ENCODE assay signal across 2 cellular contexts in genomic region chr18:35827275-35827929, GRCh38.
TF ChIP-seq lines count a peak whose summit lies in the region.

No MANE protein-coding gene starts in this region.

TF ChIP-seq in HepG2, 621 proteins besides CTCF, POLR2A, EP300 and RAD21:
- 0 out of 2 replicates have a peak, but pooled peaks have one; percentile 16 for TF ChIP-seq SOX5 (CRISPR knock-in tag; IDR thresholded peaks at IDR 0.05; ENCODE audit: borderline replicate concordance)
- no peak for TF ChIP-seq AFF4 (CRISPR knock-in tag; IDR thresholded peaks at IDR 0.05)
TF ChIP-seq in HepG2: peak in this region for 1.

TF ChIP-seq in H1, 55 proteins besides CTCF, POLR2A, EP300 and RAD21:
- no peak for TF ChIP-seq SP4 (IDR thresholded peaks at IDR 0.05; ENCODE audit: low read length)
- TF ChIP-seq CHD1 (IDR thresholded peaks at IDR 0.05; ENCODE audit: low read depth, low read length): no peak
- TF ChIP-seq HDAC2 (IDR thresholded peaks at IDR 0.05; ENCODE audit: borderline replicate concordance in 1 of 2, low read depth in 2 of 2, low read length in 2 of 2): peak; percentile 66 to 72; a peak in 2 of 4 replicates
- no peak for TF ChIP-seq PHF8 (conservative IDR thresholded peaks at IDR 0.05; ENCODE audit: low read depth, low read length)
- no peak for TF ChIP-seq POLR2AphosphoS5 (IDR thresholded peaks at IDR 0.05; ENCODE audit: low read depth, low read length)
- TF ChIP-seq GTF2F1 (IDR thresholded peaks at IDR 0.05; ENCODE audit: borderline replicate concordance, low read depth, low read length): no peak
- TF ChIP-seq EZH2 (IDR thresholded peaks at IDR 0.05; ENCODE audit: low read depth, low read length, severe bottlenecking): no peak
- no peak for TF ChIP-seq SIX5 (IDR thresholded peaks at IDR 0.05; ENCODE audit: low read depth, low read length)
- no peak for TF ChIP-seq SIN3A (conservative IDR thresholded peaks at IDR 0.05 in 1 of 2, IDR thresholded peaks at IDR 0.05 in 1 of 2; ENCODE audit: low read depth in 1 of 2, low read length in 2 of 2)
- TF ChIP-seq, protein P1, sequence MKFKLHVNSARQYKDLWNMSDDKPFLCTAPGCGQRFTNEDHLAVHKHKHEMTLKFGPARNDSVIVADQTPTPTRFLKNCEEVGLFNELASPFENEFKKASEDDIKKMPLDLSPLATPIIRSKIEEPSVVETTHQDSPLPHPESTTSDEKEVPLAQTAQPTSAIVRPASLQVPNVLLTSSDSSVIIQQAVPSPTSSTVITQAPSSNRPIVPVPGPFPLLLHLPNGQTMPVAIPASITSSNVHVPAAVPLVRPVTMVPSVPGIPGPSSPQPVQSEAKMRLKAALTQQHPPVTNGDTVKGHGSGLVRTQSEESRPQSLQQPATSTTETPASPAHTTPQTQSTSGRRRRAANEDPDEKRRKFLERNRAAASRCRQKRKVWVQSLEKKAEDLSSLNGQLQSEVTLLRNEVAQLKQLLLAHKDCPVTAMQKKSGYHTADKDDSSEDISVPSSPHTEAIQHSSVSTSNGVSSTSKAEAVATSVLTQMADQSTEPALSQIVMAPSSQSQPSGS (IDR thresholded peaks at IDR 0.05; ENCODE audit: low read length): peak; percentile 72; the same call in 1 of the 2 replicates
- peak; percentile 58 for TF ChIP-seq ASH2L (IDR thresholded peaks at IDR 0.05; ENCODE audit: low read length)
- TF ChIP-seq BRCA1 (IDR thresholded peaks at IDR 0.05; ENCODE audit: low read depth, low read length): no peak
- no peak for TF ChIP-seq RFX5 (IDR thresholded peaks at IDR 0.05; ENCODE audit: borderline replicate concordance, low read depth, low read length)
- no peak for TF ChIP-seq GABPA (IDR thresholded peaks at IDR 0.05; ENCODE audit: borderline replicate concordance, insufficient read depth, low read length)
- TF ChIP-seq TBP (IDR thresholded peaks at IDR 0.05; ENCODE audit: low read depth, low read length): 0 out of 2 replicates have a peak, but pooled peaks have one; percentile 28
- no peak for TF ChIP-seq RNF2 (IDR thresholded peaks at IDR 0.05; ENCODE audit: borderline replicate concordance, low read depth, low read length, missing control alignments, poor library complexity, severe bottlenecking)
- no peak for TF ChIP-seq CBX5 (IDR thresholded peaks at IDR 0.05; ENCODE audit: low read depth, low read length)
- no peak for TF ChIP-seq KDM5A (IDR thresholded peaks at IDR 0.05; ENCODE audit: low read length)
- peak; percentile 96 for TF ChIP-seq BACH1 (IDR thresholded peaks at IDR 0.05; ENCODE audit: low read length)
- no peak for TF ChIP-seq TAF7 (optimal IDR thresholded peaks at IDR 0.05; ENCODE audit: borderline replicate concordance, low read depth, low read length)
- TF ChIP-seq, protein P2, sequence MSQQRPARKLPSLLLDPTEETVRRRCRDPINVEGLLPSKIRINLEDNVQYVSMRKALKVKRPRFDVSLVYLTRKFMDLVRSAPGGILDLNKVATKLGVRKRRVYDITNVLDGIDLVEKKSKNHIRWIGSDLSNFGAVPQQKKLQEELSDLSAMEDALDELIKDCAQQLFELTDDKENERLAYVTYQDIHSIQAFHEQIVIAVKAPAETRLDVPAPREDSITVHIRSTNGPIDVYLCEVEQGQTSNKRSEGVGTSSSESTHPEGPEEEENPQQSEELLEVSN (IDR thresholded peaks at IDR 0.05): no peak
- TF ChIP-seq, protein P3, sequence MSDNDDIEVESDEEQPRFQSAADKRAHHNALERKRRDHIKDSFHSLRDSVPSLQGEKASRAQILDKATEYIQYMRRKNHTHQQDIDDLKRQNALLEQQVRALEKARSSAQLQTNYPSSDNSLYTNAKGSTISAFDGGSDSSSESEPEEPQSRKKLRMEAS (IDR thresholded peaks at IDR 0.05): no peak
- peak; percentile 89 for TF ChIP-seq JUND (IDR thresholded peaks at IDR 0.05; ENCODE audit: low read length)
- peak; percentile 28; the same call in 1 of the 2 replicates for TF ChIP-seq KDM1A (IDR thresholded peaks at IDR 0.05; ENCODE audit: borderline replicate concordance, low read length)
- TF ChIP-seq SP1 (IDR thresholded peaks at IDR 0.05; ENCODE audit: low read depth, low read length): peak; percentile 88
- TF ChIP-seq CEBPB (IDR thresholded peaks at IDR 0.05; ENCODE audit: low read depth, low read length): no peak
- no peak for TF ChIP-seq RBBP5 (IDR thresholded peaks at IDR 0.05; ENCODE audit: borderline replicate concordance, low read depth, low read length)
- no peak for TF ChIP-seq CTBP2 (IDR thresholded peaks at IDR 0.05; ENCODE audit: borderline replicate concordance, insufficient read depth, insufficient read length, low read length)
- peak; percentile 88 for TF ChIP-seq POU5F1 (IDR thresholded peaks at IDR 0.05; ENCODE audit: low read depth, low read length)
- peak; percentile 83 for TF ChIP-seq MAFK (IDR thresholded peaks at IDR 0.05; ENCODE audit: low read depth, low read length)
- peak; percentile 48; the same call in 1 of the 2 replicates for TF ChIP-seq EGR1 (IDR thresholded peaks at IDR 0.05; ENCODE audit: borderline replicate concordance, low read depth, low read length)
- TF ChIP-seq TCF12 (IDR thresholded peaks at IDR 0.05; ENCODE audit: low read depth, low read length): 0 out of 2 replicates have a peak, but pooled peaks have one; percentile 36
- TF ChIP-seq SP2 (IDR thresholded peaks at IDR 0.05; ENCODE audit: low read length): no peak
- no peak for TF ChIP-seq KDM4A (IDR thresholded peaks at IDR 0.05; ENCODE audit: low read depth, low read length, severe bottlenecking)
- TF ChIP-seq JUN (IDR thresholded peaks at IDR 0.05; ENCODE audit: low read depth, low read length): no peak; the same call in 1 of the 2 replicates
- peak; percentile 35; the same call in 1 of the 2 replicates for TF ChIP-seq YY1 (IDR thresholded peaks at IDR 0.05; ENCODE audit: low read depth, low read length)
- no peak for TF ChIP-seq NRF1 (IDR thresholded peaks at IDR 0.05; ENCODE audit: low read depth, low read length)
